ENCODE assay signal across 9 cellular contexts in genomic region chr5:80239680-80240367, GRCh38. TPM values are rescaled to one million over a fixed set of nuclear protein-coding genes. Genes with fewer than 3 reads are reported as not detected.
DNase-seq lines count a peak whose midpoint lies in the region; ATAC-seq and TF ChIP-seq lines count a peak whose summit lies in the region.
"Had no signal": no experiment of that assay in that cellular context is flagged by ENCODE, and none has a peak within 500 bp of the region (broad histone marks: within the 10 kb centered on the region; RNA-seq: fewer than 3 reads in every experiment).

No MANE protein-coding gene starts in this region.

- peak; percentile 25 for ATAC-seq in activated CD8-positive, alpha-beta T cell treated with anti-CD3 and anti-CD28 coated beads, Interleukin-2, amount 10 ng/mL, durations not matched to agents 7 days and 5 days
- peak; percentile 55 for ATAC-seq in sciatic nerve

- CTCF ChIA-PET in activated CD8-positive, alpha-beta T cell treated with anti-CD3 and anti-CD28 coated beads, Interleukin-2, amount 10 ng/mL, durations not matched to agents 7 days and 5 days (lab: Charles Lee), result interaction anchor here (0.7 to 2.2 kb wide), 2 partner anchors 11 to 46 kb away, joined by 3 to 5 read pairs; no protein-coding TSS in a partner anchor

- H3K9me3 Mint-ChIP-seq in activated CD8-positive, alpha-beta T cell treated with anti-CD3 and anti-CD28 coated beads, Interleukin-2, amount 10 ng/mL, durations not matched to agents 7 days and 5 days (ENCODE audit: insufficient read depth), result peaks cover 18% of the 10 kb centered on the region
- H3K9me3 Mint-ChIP-seq in immature natural killer cell, result peaks cover 7 to 15% (median 11%) of the 10 kb centered on the region in 6 donors

- peak; percentile 51 for DNase-seq in DMS79 treated with DMSO at 0.1 percent for 48 hours (lab: John Stamatoyannopoulos, UW)
- no peak for DNase-seq in DMS79 (lab: John Stamatoyannopoulos, UW)
- no peak for DNase-seq in activated CD8-positive, alpha-beta T cell treated with anti-CD3 and anti-CD28 coated beads, Interleukin-2, amount 10 ng/mL, durations not matched to agents 7 days and 5 days
- DNase-seq in fibroblast of the aortic adventitia (ENCODE audit: low read depth), result peak; percentile 33
- DNase-seq in sciatic nerve (ENCODE audit: low spot score), result no peak
- no peak for DNase-seq in activated CD4-positive, CD25-positive, alpha-beta regulatory T cell treated with anti-CD3 and anti-CD28 coated beads, Interleukin-2, amount 50 U/mL, for 72 hours
- DNase-seq in ACHN, result no peak
- DNase-seq in immature natural killer cell, result no peak
- DNase-seq: GF-D8 had no signal

- POLR2A ChIA-PET in activated CD8-positive, alpha-beta T cell treated with anti-CD3 and anti-CD28 coated beads, Interleukin-2, amount 10 ng/mL, durations not matched to agents 7 days and 5 days (lab: Charles Lee), result interaction anchor here (0.6 to 2.1 kb wide), 3 partner anchors 16 to 47 kb away, joined by 3 to 15 read pairs (median 3); partner anchors contain the start of gene SERINC5

- intact Hi-C loops in sciatic nerve (cut with DNase I), result no loop called here

- no peak for TF ChIP-seq CTCF in fibroblast of the aortic adventitia (IDR thresholded peaks at IDR 0.05; ENCODE audit: insufficient read depth, low read length)

- peak overlapping the region; percentile 46 for H3K27ac Mint-ChIP-seq in activated CD8-positive, alpha-beta T cell treated with anti-CD3 and anti-CD28 coated beads, Interleukin-2, amount 10 ng/mL, durations not matched to agents 7 days and 5 days
- no peak overlapping the region for H3K27ac Mint-ChIP-seq in immature natural killer cell

- H3K4me1 Mint-ChIP-seq in activated CD8-positive, alpha-beta T cell treated with anti-CD3 and anti-CD28 coated beads, Interleukin-2, amount 10 ng/mL, durations not matched to agents 7 days and 5 days (ENCODE audit: low read depth), result peaks cover 51% of the 10 kb centered on the region
- peaks cover 2 to 9% of the 10 kb centered on the region in 2 donors for H3K4me1 Mint-ChIP-seq in immature natural killer cell

- in situ Hi-C loops in ACHN (cut with HindIII; ENCODE audit: low pct_ligation_motif_present, low pct_unique_long_range_greater_than_20kb, low sequenced_read_pairs), result no loop called here

- H3K36me3 Mint-ChIP-seq in activated CD8-positive, alpha-beta T cell treated with anti-CD3 and anti-CD28 coated beads, Interleukin-2, amount 10 ng/mL, durations not matched to agents 7 days and 5 days (ENCODE audit: low read depth), result peaks cover 80% of the 10 kb centered on the region
- peaks cover 13 to 20% (median 18%) of the 10 kb centered on the region in 3 donors for H3K36me3 Mint-ChIP-seq in immature natural killer cell

- H3K4me3 Mint-ChIP-seq in activated CD8-positive, alpha-beta T cell treated with anti-CD3 and anti-CD28 coated beads, Interleukin-2, amount 10 ng/mL, durations not matched to agents 7 days and 5 days, result no peak overlapping the region
- H3K4me3 Mint-ChIP-seq in immature natural killer cell, result no peak overlapping the region

- H3K4me3 ChIP-seq in fibroblast of the aortic adventitia (ENCODE audit: low read depth, low read length), result no peak overlapping the region

- H3K27me3 Mint-ChIP-seq in activated CD8-positive, alpha-beta T cell treated with anti-CD3 and anti-CD28 coated beads, Interleukin-2, amount 10 ng/mL, durations not matched to agents 7 days and 5 days (ENCODE audit: low read depth), result no peaks in the 10 kb centered on the region
- peaks cover 2 to 5% (median 2%) of the 10 kb centered on the region in 3 donors for H3K27me3 Mint-ChIP-seq in immature natural killer cell (ENCODE audit: low read depth in 3 of 3)

RNA-seq across cellular contexts. Expression of gene SERINC5, which starts 16.0 kb away (rescaled TPM):
- total RNA-seq in activated CD8-positive, alpha-beta T cell treated with anti-CD3 and anti-CD28 coated beads, Interleukin-2, amount 10 ng/mL, durations not matched to agents 7 days and 5 days, result 10 to 100 TPM; 52.5 to 54.5 TPM
- total RNA-seq in fibroblast of the aortic adventitia (ENCODE audit: low replicate concordance) (13.5 and 17.1 TPM in 2 replicates), sciatic nerve (70.2 TPM)
- polyA plus RNA-seq in immature natural killer cell, result 1 to 10 TPM in 2 of 3 donors, under 1 TPM in 1; 0.69 to 2.3 (median 1.1) TPM

Comparison
In these comparisons a context has a peak if more than half of its experiments do, and no peak if none do; other contexts are left out.
1. DNase-seq: peak in DMS79 treated with DMSO at 0.1 percent for 48 hours (single experiment) and fibroblast of the aortic adventitia (single experiment); none in DMS79 (single experiment), activated CD8-positive, alpha-beta T cell treated with anti-CD3 and anti-CD28 coated beads, Interleukin-2, amount 10 ng/mL, durations not matched to agents 7 days and 5 days (single experiment), sciatic nerve (single experiment), activated CD4-positive, CD25-positive, alpha-beta regulatory T cell treated with anti-CD3 and anti-CD28 coated beads, Interleukin-2, amount 50 U/mL, for 72 hours (single experiment), ACHN (single experiment) and immature natural killer cell (0 of 3).